ENCODE assay signal across 1 cellular context in the genomic region with DNA sequence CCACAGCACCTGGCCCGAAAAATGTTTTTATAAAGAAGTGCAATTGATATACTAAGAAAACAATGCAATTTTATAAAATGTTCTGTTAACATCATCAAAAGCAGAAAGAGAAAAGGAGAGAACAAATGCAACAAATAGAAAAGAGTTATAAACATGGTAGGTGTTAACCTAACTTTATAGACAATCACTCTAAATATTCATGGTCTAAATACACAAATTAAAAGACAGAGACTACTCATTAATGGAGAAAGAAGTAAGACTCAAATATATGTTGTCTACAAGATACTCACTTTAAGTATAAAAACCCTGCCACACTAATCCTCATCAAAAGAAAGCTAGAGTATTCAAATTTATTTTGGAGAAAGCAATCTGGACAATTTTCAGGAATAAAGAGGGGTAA.
TF ChIP-seq lines count a peak whose summit lies in the region.

No MANE protein-coding gene starts in this region.

TF ChIP-seq in HEK293, 187 proteins besides CTCF, POLR2A, EP300 and RAD21:
- TF ChIP-seq, protein P1, sequence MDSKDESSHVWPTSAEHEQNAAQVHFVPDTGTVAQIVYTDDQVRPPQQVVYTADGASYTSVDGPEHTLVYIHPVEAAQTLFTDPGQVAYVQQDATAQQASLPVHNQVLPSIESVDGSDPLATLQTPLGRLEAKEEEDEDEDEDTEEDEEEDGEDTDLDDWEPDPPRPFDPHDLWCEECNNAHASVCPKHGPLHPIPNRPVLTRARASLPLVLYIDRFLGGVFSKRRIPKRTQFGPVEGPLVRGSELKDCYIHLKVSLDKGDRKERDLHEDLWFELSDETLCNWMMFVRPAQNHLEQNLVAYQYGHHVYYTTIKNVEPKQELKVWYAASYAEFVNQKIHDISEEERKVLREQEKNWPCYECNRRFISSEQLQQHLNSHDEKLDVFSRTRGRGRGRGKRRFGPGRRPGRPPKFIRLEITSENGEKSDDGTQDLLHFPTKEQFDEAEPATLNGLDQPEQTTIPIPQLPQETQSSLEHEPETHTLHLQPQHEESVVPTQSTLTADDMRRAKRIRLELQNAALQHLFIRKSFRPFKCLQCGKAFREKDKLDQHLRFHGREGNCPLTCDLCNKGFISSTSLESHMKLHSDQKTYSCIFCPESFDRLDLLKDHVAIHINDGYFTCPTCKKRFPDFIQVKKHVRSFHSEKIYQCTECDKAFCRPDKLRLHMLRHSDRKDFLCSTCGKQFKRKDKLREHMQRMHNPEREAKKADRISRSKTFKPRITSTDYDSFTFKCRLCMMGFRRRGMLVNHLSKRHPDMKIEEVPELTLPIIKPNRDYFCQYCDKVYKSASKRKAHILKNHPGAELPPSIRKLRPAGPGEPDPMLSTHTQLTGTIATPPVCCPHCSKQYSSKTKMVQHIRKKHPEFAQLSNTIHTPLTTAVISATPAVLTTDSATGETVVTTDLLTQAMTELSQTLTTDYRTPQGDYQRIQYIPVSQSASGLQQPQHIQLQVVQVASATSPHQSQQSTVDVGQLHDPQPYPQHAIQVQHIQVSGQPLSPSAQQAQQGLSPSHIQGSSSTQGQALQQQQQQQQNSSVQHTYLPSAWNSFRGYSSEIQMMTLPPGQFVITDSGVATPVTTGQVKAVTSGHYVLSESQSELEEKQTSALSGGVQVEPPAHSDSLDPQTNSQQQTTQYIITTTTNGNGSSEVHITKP (tag by site-specific recombination; IDR thresholded peaks at IDR 0.05): no peak
- peak; percentile 59 for TF ChIP-seq SETDB1 (IDR thresholded peaks at IDR 0.05; ENCODE audit: insufficient read length, low read length)
